Comparison of ENCODE assay signal across 14 cellular contexts in the genomic region with DNA sequence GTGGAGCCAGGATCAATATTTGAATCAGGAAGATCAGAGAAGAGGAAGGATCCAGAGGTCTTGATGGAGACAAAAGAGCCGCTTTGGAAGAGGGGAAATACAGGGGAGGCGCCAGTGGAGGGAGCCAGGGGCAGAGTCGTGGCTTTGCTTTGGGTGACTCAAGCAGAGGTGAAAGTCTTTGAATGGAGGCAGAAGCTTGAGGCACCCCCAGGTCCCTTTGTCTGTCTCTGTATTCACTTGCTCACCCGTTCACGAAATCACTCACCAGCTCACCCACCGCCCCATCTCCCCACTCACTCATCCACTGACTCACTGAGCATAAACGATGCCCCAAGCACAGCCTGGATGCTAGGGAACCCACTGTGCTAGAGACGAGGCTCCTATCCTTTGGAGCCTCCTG.
A peak's percentile ranks its signal among the peaks of the same experiment; 100 is the strongest.
DNase-seq lines count a peak whose midpoint lies in the region; ATAC-seq lines count a peak whose summit lies in the region.
"Had no signal": no experiment of that assay in that cellular context is flagged by ENCODE, and none has a peak within 500 bp of the region (broad histone marks: within the 10 kb centered on the region; RNA-seq: fewer than 3 reads in every experiment).

No MANE protein-coding gene starts in this region.

- H3K79me1 ChIP-seq in neuronal stem cell (ENCODE audit: low read depth, low read length), result no peaks in the 10 kb centered on the region

- no CpG with 5 or more reads among the region's 8 CpGs for WGBS in neuronal stem cell (ENCODE audit: extremely low coverage in 2 of 2, insufficient read length in 2 of 2, insufficient replicate concordance in 1 of 2), 2 donors

- no peaks in the 10 kb centered on the region for H3K36me3 Mint-ChIP-seq in activated T-cell treated with anti-CD3 and anti-CD28 coated beads, Interleukin-2, amount 50 U/mL, for 4 hours (ENCODE audit: insufficient read depth)
- H3K36me3 Mint-ChIP-seq: T-cell had no signal

- ATAC-seq in activated T-cell treated with anti-CD3 and anti-CD28 coated beads, Interleukin-2, amount 50 U/mL, for 4 hours, result peak; percentile 80 to 91
- ATAC-seq in Right ventricle myocardium inferior (no peak), HG03460 (IDR thresholded peaks at IDR 0.05; ENCODE audit: unreplicated experiment) (no peak)
- ATAC-seq: heart left ventricle; naive thymus-derived CD4-positive, alpha-beta T cell; T-cell had no signal

- no peak overlapping the region for H2BK12ac ChIP-seq in neuronal stem cell (ENCODE audit: low read length)

- H2AK5ac ChIP-seq in neuronal stem cell (ENCODE audit: low read depth, low read length), result peak overlapping the region; percentile 70

- H4K91ac ChIP-seq in neuronal stem cell (ENCODE audit: low read depth, low read length, poor library complexity), result peak overlapping the region; percentile 41

- peak overlapping the region; percentile 13 for H3K23ac ChIP-seq in neuronal stem cell (ENCODE audit: low read depth, low read length, poor library complexity)

- H3K4me3 Mint-ChIP-seq in activated T-cell treated with anti-CD3 and anti-CD28 coated beads, Interleukin-2, amount 50 U/mL, for 4 hours, result no peak overlapping the region
- H3K4me3 Mint-ChIP-seq: central memory CD8-positive, alpha-beta T cell; T-cell had no signal

- H3K9me3 ChIP-seq in neuronal stem cell (replicated peaks in 1 of 2; ENCODE audit: control insufficient read depth in 2 of 2, insufficient read depth in 1 of 2, low read depth in 1 of 2, low read length in 2 of 2), result no peaks in the 10 kb centered on the region
- H3K9me3 ChIP-seq: heart left ventricle, stomach had no signal

- no peak overlapping the region for H3K9ac ChIP-seq in neuronal stem cell (ENCODE audit: low read depth, low read length, poor library complexity)

- H3K18ac ChIP-seq in neuronal stem cell (ENCODE audit: low read length), result peak overlapping the region; percentile 84

- H3K27me3 ChIP-seq in neuronal stem cell (ENCODE audit: control insufficient read depth in 3 of 3, insufficient read depth in 3 of 3, low read depth in 1 of 3, low read length in 3 of 3), result peaks cover 0 to 4% (median 0%) of the 10 kb centered on the region in 3 experiments

- peaks cover 15% of the 10 kb centered on the region for H3K27me3 Mint-ChIP-seq in activated T-cell treated with anti-CD3 and anti-CD28 coated beads, Interleukin-2, amount 50 U/mL, for 4 hours (ENCODE audit: low read depth)

- peaks cover 7 to 36% of the 10 kb centered on the region in 2 donors for H3K4me1 ChIP-seq in neuronal stem cell (ENCODE audit: control insufficient read depth in 2 of 2, insufficient read depth in 1 of 2, low read depth in 1 of 2, low read length in 2 of 2)
- H3K4me1 ChIP-seq: heart left ventricle, stomach had no signal

- H3K4me2 ChIP-seq in neuronal stem cell (ENCODE audit: insufficient read depth, low read length, poor library complexity, severe bottlenecking), result no peak overlapping the region

- H3K4me1 Mint-ChIP-seq in activated T-cell treated with anti-CD3 and anti-CD28 coated beads, Interleukin-2, amount 50 U/mL, for 4 hours (ENCODE audit: low read depth), result peaks cover 26% of the 10 kb centered on the region

- no peak overlapping the region for H2BK120ac ChIP-seq in neuronal stem cell (ENCODE audit: low read depth, low read length)

- no peak overlapping the region for H2BK15ac ChIP-seq in neuronal stem cell (ENCODE audit: low read length)

- no peaks in the 10 kb centered on the region for H3K36me3 ChIP-seq in neuronal stem cell (replicated peaks in 1 of 2; ENCODE audit: control insufficient read depth in 2 of 2, insufficient read depth in 2 of 2, low read length in 2 of 2)
- H3K36me3 ChIP-seq: heart left ventricle, stomach had no signal

- H2BK5ac ChIP-seq in neuronal stem cell (ENCODE audit: low read length), result no peak overlapping the region

- H3K4me3 ChIP-seq in neuronal stem cell (ENCODE audit: low read length in 2 of 2), result no peak overlapping the region
- H3K4me3 ChIP-seq: heart left ventricle, stomach had no signal

- H4K8ac ChIP-seq in neuronal stem cell (ENCODE audit: low read depth, low read length), result no peak overlapping the region

- intact Hi-C loops in Right ventricle myocardium inferior (cut with DNase I), result no loop called here

- H3K9me3 Mint-ChIP-seq in activated T-cell treated with anti-CD3 and anti-CD28 coated beads, Interleukin-2, amount 50 U/mL, for 4 hours, result no peaks in the 10 kb centered on the region
- H3K9me3 Mint-ChIP-seq: central memory CD8-positive, alpha-beta T cell; T-cell had no signal

- peak overlapping the region; percentile 21 for H2AFZ ChIP-seq in neuronal stem cell (ENCODE audit: low read length)

- peak; percentile 77 for DNase-seq in stimulated activated naive CD4-positive, alpha-beta T cell treated with Interleukin-2 at 50 U/mL for 16 hours (lab: John Stamatoyannopoulos, UW)
- no peak for DNase-seq in stimulated activated naive CD4-positive, alpha-beta T cell (lab: John Stamatoyannopoulos, UW)
- DNase-seq in activated T-cell treated with anti-CD3 and anti-CD28 coated beads, Interleukin-2, amount 50 U/mL, for 4 hours, result no peak
- DNase-seq in neuronal stem cell (ENCODE audit: low spot score) (no peak), NCI-H524 (lab: John Stamatoyannopoulos, UW) (no peak), Right ventricle myocardium inferior (ENCODE audit: missing footprints) (no peak), NCI-H1048 (lab: John Stamatoyannopoulos, UW) (no peak)
- DNase-seq: heart left ventricle, NCI-H1930, stomach, T-cell had no signal

- no peak overlapping the region for H3K4ac ChIP-seq in neuronal stem cell (ENCODE audit: low read length)

- no peak overlapping the region for H3K27ac ChIP-seq in neuronal stem cell (replicated peaks; ENCODE audit: low read length)
- H3K27ac ChIP-seq: heart left ventricle, stomach had no signal

- no peak overlapping the region for H3K14ac ChIP-seq in neuronal stem cell (ENCODE audit: low read length)

Comparison
In these comparisons a context has a peak if more than half of its experiments do, and no peak if none do; other contexts are left out.
1. ATAC-seq: peak in activated T-cell treated with anti-CD3 and anti-CD28 coated beads, Interleukin-2, amount 50 U/mL, for 4 hours (2 of 2); none in Right ventricle myocardium inferior (single experiment) and HG03460 (single experiment).